Comparison of ENCODE assay signal across 12 cellular contexts in genomic region chr7:549891-550625, GRCh38. TPM values are rescaled to one million over a fixed set of nuclear protein-coding genes. Genes with fewer than 3 reads are reported as not detected.
A peak's percentile ranks its signal among the peaks of the same experiment; 100 is the strongest.
DNase-seq lines count a peak whose midpoint lies in the region; ATAC-seq and TF ChIP-seq lines count a peak whose summit lies in the region.
"Had no signal": no experiment of that assay in that cellular context is flagged by ENCODE, and none has a peak within 500 bp of the region (broad histone marks: within the 10 kb centered on the region; RNA-seq: fewer than 3 reads in every experiment).

No MANE protein-coding gene starts in this region.

- no peak for DNase-seq in stimulated activated naive CD8-positive, alpha-beta T cell treated with anti-CD3 and anti-CD28 coated beads, Interleukin-15, amount 100 ng/mL, for 72 hours
- no peak for DNase-seq in stimulated activated naive CD8-positive, alpha-beta T cell treated with anti-CD3 and anti-CD28 coated beads, Interleukin-15, Interleukin-2, amounts not matched to agents 100 U/mL and 50 U/mL, for 24 hours
- DNase-seq in chondrocyte (ENCODE audit: low spot score) (peak; percentile 82), NCI-H1417 (lab: John Stamatoyannopoulos, UW) (no peak), MM.1S (no peak)
- DNase-seq in stimulated activated effector memory CD8-positive, alpha-beta T cell treated with anti-CD3 and anti-CD28 coated beads, Interleukin-12 subunit alpha, Interleukin-12 subunit beta, amount 100 ng/mL, for 72 hours (ENCODE audit: low spot score in 2 of 2): no peak
- DNase-seq: Caco-2; CD4-positive, alpha-beta T cell; GM23248 had no signal

- H3K9me3 Mint-ChIP-seq in stimulated activated naive CD8-positive, alpha-beta T cell treated with anti-CD3 and anti-CD28 coated beads, Interleukin-15, amount 100 ng/mL, for 72 hours: peaks cover 6 to 7% of the 10 kb centered on the region in 2 donors
- H3K9me3 Mint-ChIP-seq in chondrocyte (ENCODE audit: low read depth): peaks cover 5% of the 10 kb centered on the region
- H3K9me3 Mint-ChIP-seq in stimulated activated effector memory CD8-positive, alpha-beta T cell treated with anti-CD3 and anti-CD28 coated beads, Interleukin-12 subunit alpha, Interleukin-12 subunit beta, amount 100 ng/mL, for 72 hours: peaks cover 3% of the 10 kb centered on the region
- H3K9me3 Mint-ChIP-seq: CD4-positive, alpha-beta T cell had no signal

- H3K36me3 ChIP-seq in MM.1S (replicated peaks; ENCODE audit: insufficient read depth, low read length): no peaks in the 10 kb centered on the region
- H3K36me3 ChIP-seq: HAP-1 had no signal

- H3K4me2 ChIP-seq in MM.1S (ENCODE audit: low read depth, low read length): no peak overlapping the region

- H2AFZ ChIP-seq in MM.1S (ENCODE audit: low read length): no peak overlapping the region
- H2AFZ ChIP-seq: GM23248 had no signal

- H3K27ac ChIP-seq in MM.1S (ENCODE audit: low read length): no peak overlapping the region
- H3K27ac ChIP-seq: C4-2B, GM23248 had no signal

- no peaks in the 10 kb centered on the region for H3K9me3 ChIP-seq in MM.1S (replicated peaks; ENCODE audit: insufficient read depth, low read length)
- H3K9me3 ChIP-seq: Caco-2, HAP-1 had no signal

- no peaks in the 10 kb centered on the region for H3K4me1 ChIP-seq in MM.1S (ENCODE audit: low read length)
- H3K4me1 ChIP-seq: Caco-2, HAP-1 had no signal

- H3K4me3 Mint-ChIP-seq in stimulated activated naive CD8-positive, alpha-beta T cell treated with anti-CD3 and anti-CD28 coated beads, Interleukin-15, amount 100 ng/mL, for 72 hours: no peak overlapping the region
- no peak overlapping the region for H3K4me3 Mint-ChIP-seq in chondrocyte (ENCODE audit: unreplicated experiment)
- no peak overlapping the region for H3K4me3 Mint-ChIP-seq in stimulated activated effector memory CD8-positive, alpha-beta T cell treated with anti-CD3 and anti-CD28 coated beads, Interleukin-12 subunit alpha, Interleukin-12 subunit beta, amount 100 ng/mL, for 72 hours
- H3K4me3 Mint-ChIP-seq: B cell; CD4-positive, alpha-beta T cell had no signal

- no peak overlapping the region for H3K4me3 ChIP-seq in MM.1S (ENCODE audit: low read length)
- H3K4me3 ChIP-seq: GM23248, HAP-1 had no signal

- no peaks in the 10 kb centered on the region for H3K27me3 Mint-ChIP-seq in stimulated activated naive CD8-positive, alpha-beta T cell treated with anti-CD3 and anti-CD28 coated beads, Interleukin-15, amount 100 ng/mL, for 72 hours
- no peaks in the 10 kb centered on the region for H3K27me3 Mint-ChIP-seq in chondrocyte (ENCODE audit: low read depth)
- H3K27me3 Mint-ChIP-seq: B cell; CD4-positive, alpha-beta T cell had no signal

- H3F3A ChIP-seq in MM.1S (ENCODE audit: insufficient read depth, low read length): no peaks in the 10 kb centered on the region

- H3K27me3 ChIP-seq in MM.1S (replicated peaks; ENCODE audit: insufficient read depth, low read length): no peaks in the 10 kb centered on the region

- no peaks in the 10 kb centered on the region for H3K36me3 Mint-ChIP-seq in chondrocyte (ENCODE audit: low read depth)
- peaks cover 12% of the 10 kb centered on the region for H3K36me3 Mint-ChIP-seq in stimulated activated effector memory CD8-positive, alpha-beta T cell treated with anti-CD3 and anti-CD28 coated beads, Interleukin-12 subunit alpha, Interleukin-12 subunit beta, amount 100 ng/mL, for 72 hours

- H4K20me1 ChIP-seq in MM.1S (ENCODE audit: insufficient read depth, low read length): no peaks in the 10 kb centered on the region

- no peak for TF ChIP-seq CTCF in chondrocyte (IDR thresholded peaks at IDR 0.05)
- TF ChIP-seq CTCF in MM.1S (IDR thresholded peaks at IDR 0.05; ENCODE audit: low read length): no peak

- H3K9ac ChIP-seq in MM.1S (ENCODE audit: low read length): no peak overlapping the region
- H3K9ac ChIP-seq: GM23248 had no signal

- peak; percentile 33 for ATAC-seq in stimulated activated naive CD8-positive, alpha-beta T cell treated with anti-CD3 and anti-CD28 coated beads, Interleukin-15, amount 100 ng/mL, for 72 hours
- no peak for ATAC-seq in stimulated activated naive CD8-positive, alpha-beta T cell treated with anti-CD3 and anti-CD28 coated beads, Interleukin-15, Interleukin-2, amounts not matched to agents 100 U/mL and 50 U/mL, for 24 hours
- peak; percentile 8 for ATAC-seq in stimulated activated effector memory CD8-positive, alpha-beta T cell treated with anti-CD3 and anti-CD28 coated beads, Interleukin-12 subunit alpha, Interleukin-12 subunit beta, amount 100 ng/mL, for 72 hours

- no peaks in the 10 kb centered on the region for H3K9me2 ChIP-seq in MM.1S (replicated peaks; ENCODE audit: insufficient read depth, low read length)

- no peaks in the 10 kb centered on the region for H3K79me2 ChIP-seq in MM.1S (ENCODE audit: low read length)

- peak overlapping the region in 1 of 2 donors; percentile 63 for H3K27ac Mint-ChIP-seq in stimulated activated naive CD8-positive, alpha-beta T cell treated with anti-CD3 and anti-CD28 coated beads, Interleukin-15, amount 100 ng/mL, for 72 hours
- no peak overlapping the region for H3K27ac Mint-ChIP-seq in chondrocyte (ENCODE audit: unreplicated experiment)
- no peak overlapping the region for H3K27ac Mint-ChIP-seq in stimulated activated effector memory CD8-positive, alpha-beta T cell treated with anti-CD3 and anti-CD28 coated beads, Interleukin-12 subunit alpha, Interleukin-12 subunit beta, amount 100 ng/mL, for 72 hours
- H3K27ac Mint-ChIP-seq: B cell; CD4-positive, alpha-beta T cell had no signal

- no peaks in the 10 kb centered on the region for H3K4me1 Mint-ChIP-seq in stimulated activated naive CD8-positive, alpha-beta T cell treated with anti-CD3 and anti-CD28 coated beads, Interleukin-15, amount 100 ng/mL, for 72 hours
- H3K4me1 Mint-ChIP-seq in chondrocyte (ENCODE audit: low read depth): peaks cover 7% of the 10 kb centered on the region
- H3K4me1 Mint-ChIP-seq in stimulated activated effector memory CD8-positive, alpha-beta T cell treated with anti-CD3 and anti-CD28 coated beads, Interleukin-12 subunit alpha, Interleukin-12 subunit beta, amount 100 ng/mL, for 72 hours: no peaks in the 10 kb centered on the region
- H3K4me1 Mint-ChIP-seq: B cell had no signal

RNA-seq across cellular contexts. Expression of gene PDGFA, which starts 30.4 kb away (rescaled TPM):
- 38.1 to 72.5 TPM (median 70.6 TPM) in 3 replicates for total RNA-seq in chondrocyte
